ENCODE assay signal across 1 cellular context in the genomic region with DNA sequence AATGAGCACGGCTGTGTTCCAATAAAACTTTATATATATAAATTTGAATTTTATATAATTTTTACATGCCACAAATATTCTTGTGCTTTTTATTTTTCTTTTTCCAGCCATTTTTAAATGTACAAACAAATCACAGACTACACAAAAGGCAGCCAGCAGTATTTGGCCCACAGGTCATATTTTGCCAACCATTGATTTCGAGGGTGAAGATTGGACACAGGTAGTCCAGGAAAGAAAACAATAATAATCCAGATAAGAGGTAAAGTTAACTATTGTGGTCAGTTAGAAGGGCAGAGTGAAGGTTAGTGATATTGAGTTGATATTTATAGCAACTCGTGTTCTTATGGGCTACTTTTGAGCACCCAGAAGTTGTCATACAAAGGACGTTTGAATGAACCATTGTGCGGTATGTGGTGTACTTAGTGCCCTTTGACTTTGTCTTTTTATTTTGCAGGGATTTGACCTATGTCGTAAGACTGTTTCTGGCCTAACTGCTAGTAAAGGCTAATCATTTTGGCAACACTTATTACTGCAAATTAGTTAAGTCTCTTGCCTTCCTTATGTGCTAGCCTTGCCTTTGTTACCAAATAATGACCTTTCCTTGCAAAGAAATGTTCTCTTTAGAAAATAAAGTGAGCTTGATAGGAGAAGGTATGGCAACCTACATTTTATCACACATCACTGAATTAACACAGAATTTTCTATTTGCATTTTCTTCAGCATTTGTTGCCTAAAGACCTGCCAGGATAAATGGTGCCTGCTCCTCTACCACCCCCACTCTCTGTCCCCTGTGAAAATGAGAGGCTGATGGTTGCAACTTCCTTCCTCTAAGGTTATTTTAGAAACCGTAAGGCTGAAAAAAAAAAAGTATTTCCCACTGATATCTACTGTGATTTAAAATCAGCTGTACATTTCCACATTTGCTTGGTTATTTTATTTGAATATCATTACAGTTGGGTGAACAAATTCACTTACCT.
TF ChIP-seq lines count a peak whose summit lies in the region.

No MANE protein-coding gene starts in this region.

TF ChIP-seq in GM23338, 12 proteins besides CTCF, POLR2A, EP300 and RAD21 (continued from another document):
- TF ChIP-seq NANOG (IDR thresholded peaks at IDR 0.05; ENCODE audit: borderline replicate concordance) (no peak), EZH2phosphoT487 (IDR thresholded peaks at IDR 0.05; ENCODE audit: unreplicated experiment) (no peak), REST (IDR thresholded peaks at IDR 0.05; ENCODE audit: unreplicated experiment) (no peak), EZH2 (IDR thresholded peaks at IDR 0.05; ENCODE audit: low read depth, unreplicated experiment) (no peak), POLR2AphosphoS5 (IDR thresholded peaks at IDR 0.05; ENCODE audit: low read depth) (no peak), STAT1 (IDR thresholded peaks at IDR 0.05; ENCODE audit: unreplicated experiment) (no peak), ZNF114 (CRISPR knock-in tag; IDR thresholded peaks at IDR 0.05) (no peak), CREB1 (CRISPR knock-in tag; IDR thresholded peaks at IDR 0.05; ENCODE audit: low read depth) (no peak), ZNF331 (CRISPR knock-in tag; IDR thresholded peaks at IDR 0.05; ENCODE audit: low read depth) (no peak), ETS1 (IDR thresholded peaks at IDR 0.05) (no peak)
- TF ChIP-seq, protein P1, sequence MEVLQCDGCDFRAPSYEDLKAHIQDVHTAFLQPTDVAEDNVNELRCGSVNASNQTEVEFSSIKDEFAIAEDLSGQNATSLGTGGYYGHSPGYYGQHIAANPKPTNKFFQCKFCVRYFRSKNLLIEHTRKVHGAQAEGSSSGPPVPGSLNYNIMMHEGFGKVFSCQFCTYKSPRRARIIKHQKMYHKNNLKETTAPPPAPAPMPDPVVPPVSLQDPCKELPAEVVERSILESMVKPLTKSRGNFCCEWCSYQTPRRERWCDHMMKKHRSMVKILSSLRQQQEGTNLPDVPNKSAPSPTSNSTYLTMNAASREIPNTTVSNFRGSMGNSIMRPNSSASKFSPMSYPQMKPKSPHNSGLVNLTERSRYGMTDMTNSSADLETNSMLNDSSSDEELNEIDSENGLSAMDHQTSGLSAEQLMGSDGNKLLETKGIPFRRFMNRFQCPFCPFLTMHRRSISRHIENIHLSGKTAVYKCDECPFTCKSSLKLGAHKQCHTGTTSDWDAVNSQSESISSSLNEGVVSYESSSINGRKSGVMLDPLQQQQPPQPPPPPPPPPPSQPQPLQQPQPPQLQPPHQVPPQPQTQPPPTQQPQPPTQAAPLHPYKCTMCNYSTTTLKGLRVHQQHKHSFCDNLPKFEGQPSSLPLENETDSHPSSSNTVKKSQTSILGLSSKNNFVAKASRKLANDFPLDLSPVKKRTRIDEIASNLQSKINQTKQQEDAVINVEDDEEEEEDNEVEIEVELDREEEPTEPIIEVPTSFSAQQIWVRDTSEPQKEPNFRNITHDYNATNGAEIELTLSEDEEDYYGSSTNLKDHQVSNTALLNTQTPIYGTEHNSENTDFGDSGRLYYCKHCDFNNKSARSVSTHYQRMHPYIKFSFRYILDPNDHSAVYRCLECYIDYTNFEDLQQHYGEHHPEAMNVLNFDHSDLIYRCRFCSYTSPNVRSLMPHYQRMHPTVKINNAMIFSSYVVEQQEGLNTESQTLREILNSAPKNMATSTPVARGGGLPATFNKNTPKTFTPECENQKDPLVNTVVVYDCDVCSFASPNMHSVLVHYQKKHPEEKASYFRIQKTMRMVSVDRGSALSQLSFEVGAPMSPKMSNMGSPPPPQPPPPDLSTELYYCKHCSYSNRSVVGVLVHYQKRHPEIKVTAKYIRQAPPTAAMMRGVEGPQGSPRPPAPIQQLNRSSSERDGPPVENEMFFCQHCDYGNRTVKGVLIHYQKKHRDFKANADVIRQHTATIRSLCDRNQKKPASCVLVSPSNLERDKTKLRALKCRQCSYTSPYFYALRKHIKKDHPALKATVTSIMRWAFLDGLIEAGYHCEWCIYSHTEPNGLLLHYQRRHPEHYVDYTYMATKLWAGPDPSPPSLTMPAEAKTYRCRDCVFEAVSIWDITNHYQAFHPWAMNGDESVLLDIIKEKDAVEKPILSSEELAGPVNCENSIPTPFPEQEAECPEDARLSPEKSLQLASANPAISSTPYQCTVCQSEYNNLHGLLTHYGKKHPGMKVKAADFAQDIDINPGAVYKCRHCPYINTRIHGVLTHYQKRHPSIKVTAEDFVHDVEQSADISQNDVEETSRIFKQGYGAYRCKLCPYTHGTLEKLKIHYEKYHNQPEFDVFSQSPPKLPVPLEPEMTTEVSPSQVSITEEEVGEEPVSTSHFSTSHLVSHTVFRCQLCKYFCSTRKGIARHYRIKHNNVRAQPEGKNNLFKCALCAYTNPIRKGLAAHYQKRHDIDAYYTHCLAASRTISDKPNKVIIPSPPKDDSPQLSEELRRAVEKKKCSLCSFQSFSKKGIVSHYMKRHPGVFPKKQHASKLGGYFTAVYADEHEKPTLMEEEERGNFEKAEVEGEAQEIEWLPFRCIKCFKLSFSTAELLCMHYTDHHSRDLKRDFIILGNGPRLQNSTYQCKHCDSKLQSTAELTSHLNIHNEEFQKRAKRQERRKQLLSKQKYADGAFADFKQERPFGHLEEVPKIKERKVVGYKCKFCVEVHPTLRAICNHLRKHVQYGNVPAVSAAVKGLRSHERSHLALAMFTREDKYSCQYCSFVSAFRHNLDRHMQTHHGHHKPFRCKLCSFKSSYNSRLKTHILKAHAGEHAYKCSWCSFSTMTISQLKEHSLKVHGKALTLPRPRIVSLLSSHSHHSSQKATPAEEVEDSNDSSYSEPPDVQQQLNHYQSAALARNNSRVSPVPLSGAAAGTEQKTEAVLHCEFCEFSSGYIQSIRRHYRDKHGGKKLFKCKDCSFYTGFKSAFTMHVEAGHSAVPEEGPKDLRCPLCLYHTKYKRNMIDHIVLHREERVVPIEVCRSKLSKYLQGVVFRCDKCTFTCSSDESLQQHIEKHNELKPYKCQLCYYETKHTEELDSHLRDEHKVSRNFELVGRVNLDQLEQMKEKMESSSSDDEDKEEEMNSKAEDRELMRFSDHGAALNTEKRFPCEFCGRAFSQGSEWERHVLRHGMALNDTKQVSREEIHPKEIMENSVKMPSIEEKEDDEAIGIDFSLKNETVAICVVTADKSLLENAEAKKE (CRISPR knock-in tag; IDR thresholded peaks at IDR 0.05) = no peak
